Comparison of ENCODE assay signal across 2 cellular contexts in genomic region chr11:8342821-8343681, GRCh38.
A peak's percentile ranks its signal among the peaks of the same experiment; 100 is the strongest.
TF ChIP-seq lines count a peak whose summit lies in the region.

No MANE protein-coding gene starts in this region.

TF ChIP-seq in GM12878, 131 proteins besides CTCF, POLR2A, EP300 and RAD21 (continued from another document and continues in another):
- TF ChIP-seq REST (IDR thresholded peaks at IDR 0.05; ENCODE audit: low read depth, low read length) (no peak), MTA2 (IDR thresholded peaks at IDR 0.05; ENCODE audit: low read depth) (peak; percentile 43; the same call in 1 of the 2 replicates), ZBTB33 (IDR thresholded peaks at IDR 0.05) (no peak), USF1 (IDR thresholded peaks at IDR 0.05; ENCODE audit: borderline replicate concordance, extremely low read length, insufficient read depth, low read depth, low read length) (no peak), BCLAF1 (IDR thresholded peaks at IDR 0.05) (no peak), SKIL (IDR thresholded peaks at IDR 0.05; ENCODE audit: low read depth, poor library complexity, severe bottlenecking) (no peak), EZH2 (IDR thresholded peaks at IDR 0.05; ENCODE audit: borderline replicate concordance, control insufficient read depth, low read depth, low read length) (no peak), RFX5 (IDR thresholded peaks at IDR 0.05; ENCODE audit: low read depth, low read length) (no peak), SUZ12 (IDR thresholded peaks at IDR 0.05; ENCODE audit: unreplicated experiment) (no peak), FOXM1 (IDR thresholded peaks at IDR 0.05; ENCODE audit: low read depth, low read length) (no peak)

TF ChIP-seq in GM23338, 12 proteins besides CTCF, POLR2A, EP300 and RAD21 (continued from another document):
- TF ChIP-seq ETS1 (IDR thresholded peaks at IDR 0.05) = no peak
- no peak for TF ChIP-seq ZNF462 (CRISPR knock-in tag; IDR thresholded peaks at IDR 0.05)
- no peak for TF ChIP-seq EZH2phosphoT487 (IDR thresholded peaks at IDR 0.05; ENCODE audit: unreplicated experiment)
